In genomic region chr11:69867076-69868002, GRCh38 we compare ENCODE assay signal across 1 cellular context.
TF ChIP-seq lines count a peak whose summit lies in the region.

No MANE protein-coding gene starts in this region.

TF ChIP-seq in IMR-90, 13 proteins besides CTCF, POLR2A, EP300 and RAD21 (continued from another document):
- TF ChIP-seq ELK1 (IDR thresholded peaks at IDR 0.05; ENCODE audit: borderline replicate concordance, low read depth, low read length): no peak
- no peak for TF ChIP-seq BHLHE40 (IDR thresholded peaks at IDR 0.05; ENCODE audit: low read depth, low read length)
- no peak for TF ChIP-seq RCOR1 (IDR thresholded peaks at IDR 0.05; ENCODE audit: insufficient replicate concordance, low read length)
- TF ChIP-seq FOS (IDR thresholded peaks at IDR 0.05; ENCODE audit: low read depth, low read length): no peak
- no peak for TF ChIP-seq NFE2L2 (IDR thresholded peaks at IDR 0.05; ENCODE audit: low read depth, low read length)
